Comparison of ENCODE assay signal across 14 cellular contexts in the genomic region with DNA sequence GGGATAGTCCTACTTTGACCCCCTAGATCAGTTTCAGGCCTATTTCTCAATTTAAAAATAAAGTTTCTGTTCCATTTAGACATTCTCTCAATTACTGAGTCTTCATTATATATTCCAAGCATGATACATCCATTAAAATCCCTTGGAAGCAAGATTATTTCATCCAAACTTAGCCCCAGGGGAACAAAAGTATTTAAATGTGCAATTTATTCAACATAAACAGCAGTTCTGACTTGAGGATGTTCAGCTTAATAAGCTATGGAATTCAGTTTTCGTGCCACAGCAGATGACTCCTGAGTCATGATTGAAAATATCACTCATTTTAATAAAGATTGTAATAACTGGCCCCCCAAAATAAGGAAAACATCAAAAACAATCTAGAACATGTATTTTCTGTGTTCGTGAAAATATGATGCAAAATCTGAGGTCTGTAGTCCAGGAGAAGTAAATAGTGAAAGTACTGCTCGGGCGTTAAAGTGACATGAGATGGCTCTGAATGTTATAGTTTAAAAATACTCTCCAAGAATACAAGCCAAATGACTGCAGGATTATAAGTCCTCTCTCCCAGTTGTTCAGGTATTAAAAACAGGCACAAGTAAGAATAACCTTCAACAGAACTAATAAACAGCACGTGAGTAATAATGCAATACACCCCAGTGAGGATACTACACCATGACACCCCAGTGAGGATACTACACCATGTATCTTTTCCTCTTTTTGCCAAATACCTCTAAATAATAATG.
A peak's percentile ranks its signal among the peaks of the same experiment; 100 is the strongest.
DNase-seq lines count a peak whose midpoint lies in the region; ATAC-seq and TF ChIP-seq lines count a peak whose summit lies in the region.
"Had no signal": no experiment of that assay in that cellular context is flagged by ENCODE, and none has a peak within 500 bp of the region (broad histone marks: within the 10 kb centered on the region; RNA-seq: fewer than 3 reads in every experiment).

No MANE protein-coding gene starts in this region.

- intact Hi-C loops in heart left ventricle (cut with DNase I) = loop anchor here (2.0 to 10.0 kb wide), 9 partner anchors 42 to 118 kb away; partner anchors contain the start of genes RETREG1 (in 2 of the 10) and ZNF622 (in 1 of the 10)
- intact Hi-C loops in cardiac septum (cut with DNase I) = loop anchor here (2.0 kb wide), 1 partner anchor 83 kb away; no protein-coding TSS in a partner anchor
- intact Hi-C loops in CD4-positive, alpha-beta T cell (cut with DNase I, micrococcal nuclease) = loop anchor here (5.0 to 10.0 kb wide), 3 partner anchors 57 to 115 kb away; no protein-coding TSS in a partner anchor

- H3K27me3 ChIP-seq in heart left ventricle = no peaks in the 10 kb centered on the region
- no peaks in the 10 kb centered on the region for H3K27me3 ChIP-seq in CD4-positive, alpha-beta T cell (ENCODE audit: control insufficient read depth, insufficient read depth, low read length)
- H3K27me3 ChIP-seq: MG63 had no signal

- peaks cover 27% of the 10 kb centered on the region for H3K4me1 Mint-ChIP-seq in T-helper 17 cell
- H3K4me1 Mint-ChIP-seq in CD4-positive, alpha-beta T cell (ENCODE audit: low read depth) = peaks cover 62% of the 10 kb centered on the region
- H3K4me1 Mint-ChIP-seq in stimulated activated naive CD8-positive, alpha-beta T cell treated with anti-CD3 and anti-CD28 coated beads, Interleukin-15, amount 100 ng/mL, for 72 hours = peaks cover 36% of the 10 kb centered on the region

- no peaks in the 10 kb centered on the region for H3K9me3 Mint-ChIP-seq in CD4-positive, alpha-beta T cell
- H3K9me3 Mint-ChIP-seq in stimulated activated naive CD8-positive, alpha-beta T cell treated with anti-CD3 and anti-CD28 coated beads, Interleukin-15, amount 100 ng/mL, for 72 hours = no peaks in the 10 kb centered on the region
- H3K9me3 Mint-ChIP-seq: nephron; stimulated activated naive CD8-positive, alpha-beta T cell treated with anti-CD3 and anti-CD28 coated beads, Interleukin-15, Interleukin-2, amounts not matched to agents 100 ng/mL and 50 ng/mL, for 24 hours had no signal

- DNase-seq in heart left ventricle (no peak), cardiac septum (ENCODE audit: low spot score) (no peak), T-helper 17 cell (no peak), foreskin melanocyte (peak; percentile 51)
- DNase-seq in CD4-positive, alpha-beta T cell = no peak
- DNase-seq in stimulated activated naive CD8-positive, alpha-beta T cell treated with anti-CD3 and anti-CD28 coated beads, Interleukin-15, amount 100 ng/mL, for 72 hours = no peak
- DNase-seq: activated naive CD4-positive, alpha-beta T cell; hypothalamus; NCI-H2107 had no signal

- peaks cover 0 to 63% (median 15%) of the 10 kb centered on the region in 12 donors for H3K4me1 ChIP-seq in heart left ventricle

- 43 to 50% (median 46%) methylated on average over 5 of the region's 5 CpGs for WGBS in heart left ventricle, 4 donors

- no peak for TF ChIP-seq POLR2A in heart left ventricle (IDR thresholded peaks at IDR 0.05)

- H3K36me3 Mint-ChIP-seq in T-helper 17 cell (ENCODE audit: low read depth) = peaks cover 4% of the 10 kb centered on the region
- H3K36me3 Mint-ChIP-seq in CD4-positive, alpha-beta T cell (ENCODE audit: low read depth) = peaks cover 17% of the 10 kb centered on the region

- no peak for TF ChIP-seq CTCF in heart left ventricle (IDR thresholded peaks at IDR 0.05)
- no peak for TF ChIP-seq CTCF in CD4-positive, alpha-beta T cell (IDR thresholded peaks at IDR 0.05)

- H3K27ac Mint-ChIP-seq in T-helper 17 cell = peak overlapping the region; percentile 70
- no peak overlapping the region for H3K27ac Mint-ChIP-seq in CD4-positive, alpha-beta T cell
- no peak overlapping the region for H3K27ac Mint-ChIP-seq in stimulated activated naive CD8-positive, alpha-beta T cell treated with anti-CD3 and anti-CD28 coated beads, Interleukin-15, amount 100 ng/mL, for 72 hours
- H3K27ac Mint-ChIP-seq: stimulated activated naive CD8-positive, alpha-beta T cell treated with anti-CD3 and anti-CD28 coated beads, Interleukin-15, Interleukin-2, amounts not matched to agents 100 ng/mL and 50 ng/mL, for 24 hours had no signal

- peak overlapping the region in 10 of 12 donors; percentile 19 to 90 (median 78) for H3K27ac ChIP-seq in heart left ventricle
- no peak overlapping the region for H3K27ac ChIP-seq in CD4-positive, alpha-beta T cell (ENCODE audit: low read depth, low read length)

- POLR2A ChIA-PET in CD4-positive, alpha-beta T cell (lab: Charles Lee) = no interaction called here

- ATAC-seq in heart left ventricle (peak in 3 of 4 donors; percentile 15 to 36 (median 15)), T-helper 17 cell (no peak), HG02798 (IDR thresholded peaks at IDR 0.05; ENCODE audit: poor library complexity, unreplicated experiment) (no peak), GM21360 (IDR thresholded peaks at IDR 0.05; ENCODE audit: unreplicated experiment) (no peak)
- ATAC-seq in CD4-positive, alpha-beta T cell (ENCODE audit: poor library complexity) = no peak
- no peak for ATAC-seq in stimulated activated naive CD8-positive, alpha-beta T cell treated with anti-CD3 and anti-CD28 coated beads, Interleukin-15, amount 100 ng/mL, for 72 hours

- no peak overlapping the region for H3K4me3 Mint-ChIP-seq in T-helper 17 cell
- no peak overlapping the region for H3K4me3 Mint-ChIP-seq in CD4-positive, alpha-beta T cell
- no peak overlapping the region for H3K4me3 Mint-ChIP-seq in stimulated activated naive CD8-positive, alpha-beta T cell treated with anti-CD3 and anti-CD28 coated beads, Interleukin-15, amount 100 ng/mL, for 72 hours
- H3K4me3 Mint-ChIP-seq: stimulated activated naive CD8-positive, alpha-beta T cell treated with anti-CD3 and anti-CD28 coated beads, Interleukin-15, Interleukin-2, amounts not matched to agents 100 ng/mL and 50 ng/mL, for 24 hours had no signal

- CTCF ChIA-PET in CD4-positive, alpha-beta T cell (lab: Charles Lee) = interaction anchor here (1.1 kb wide), 1 partner anchor 67 kb away, joined by 3 read pairs; the partner anchor contains the start of gene RETREG1

- H3K9me3 ChIP-seq in heart left ventricle = no peaks in the 10 kb centered on the region
- H3K9me3 ChIP-seq in T-helper 17 cell (ENCODE audit: control insufficient read depth, low read length, poor library complexity, severe bottlenecking) = no peaks in the 10 kb centered on the region
- H3K9me3 ChIP-seq in CD4-positive, alpha-beta T cell (ENCODE audit: control insufficient read depth, low read length) = no peaks in the 10 kb centered on the region
- H3K9me3 ChIP-seq: MG63 had no signal

- peak overlapping the region in 2 of 12 donors; percentile 4 to 9 for H3K4me3 ChIP-seq in heart left ventricle
- H3K4me3 ChIP-seq: MG63 had no signal

- no peaks in the 10 kb centered on the region for H3K27me3 Mint-ChIP-seq in T-helper 17 cell
- no peaks in the 10 kb centered on the region for H3K27me3 Mint-ChIP-seq in CD4-positive, alpha-beta T cell
- H3K27me3 Mint-ChIP-seq in stimulated activated naive CD8-positive, alpha-beta T cell treated with anti-CD3 and anti-CD28 coated beads, Interleukin-15, amount 100 ng/mL, for 72 hours = no peaks in the 10 kb centered on the region
- H3K27me3 Mint-ChIP-seq: stimulated activated naive CD8-positive, alpha-beta T cell treated with anti-CD3 and anti-CD28 coated beads, Interleukin-15, Interleukin-2, amounts not matched to agents 100 ng/mL and 50 ng/mL, for 24 hours had no signal

- H3K36me3 ChIP-seq in heart left ventricle = no peaks in the 10 kb centered on the region
- H3K36me3 ChIP-seq: MG63 had no signal

Comparison
In these comparisons a context has a peak if more than half of its experiments do, and no peak if none do; other contexts are left out.
1. ATAC-seq: peak in heart left ventricle (3 of 4); none in T-helper 17 cell (single experiment), HG02798 (single experiment), CD4-positive, alpha-beta T cell (single experiment), stimulated activated naive CD8-positive, alpha-beta T cell treated with anti-CD3 and anti-CD28 coated beads, Interleukin-15, amount 100 ng/mL, for 72 hours (single experiment) and GM21360 (single experiment).